1 cellular context compared by ENCODE assay signal in genomic region chr6:83192871-83193746, GRCh38.
TF ChIP-seq lines count a peak whose summit lies in the region.

Gene PGM3 (minus strand): TSS chr6:83193265. CDS start chr6:83191012, 2,253 bp downstream.
Gene RWDD2A (plus strand): TSS chr6:83193357. CDS start chr6:83194452, 1,095 bp downstream.

TF ChIP-seq in HEK293, 187 proteins besides CTCF, POLR2A, EP300 and RAD21 (continued from another document):
- TF ChIP-seq ZSCAN18 (tag by site-specific recombination; IDR thresholded peaks at IDR 0.05) (no peak), ZNF777 (tag by site-specific recombination; IDR thresholded peaks at IDR 0.05; ENCODE audit: borderline replicate concordance) (peak; percentile 88), ZBTB44 (tag by site-specific recombination; IDR thresholded peaks at IDR 0.05) (no peak), ZNF292 (tag by site-specific recombination; IDR thresholded peaks at IDR 0.05; ENCODE audit: borderline replicate concordance, low read depth) (no peak), ZNF670 (tag by site-specific recombination; IDR thresholded peaks at IDR 0.05; ENCODE audit: low read depth) (no peak), KLF16 (tag by site-specific recombination; IDR thresholded peaks at IDR 0.05) (peak; percentile 91), ZSCAN23 (tag by site-specific recombination; IDR thresholded peaks at IDR 0.05) (no peak), ZNF548 (tag by site-specific recombination; IDR thresholded peaks at IDR 0.05) (no peak), BCL11B (tag by site-specific recombination; IDR thresholded peaks at IDR 0.05; ENCODE audit: low read depth) (no peak; the same call in 1 of the 2 replicates), KLF7 (tag by site-specific recombination; IDR thresholded peaks at IDR 0.05; ENCODE audit: borderline replicate concordance) (no peak), ZNF555 (tag by site-specific recombination; conservative IDR thresholded peaks at IDR 0.05) (no peak), ZNF114 (tag by site-specific recombination; IDR thresholded peaks at IDR 0.05) (no peak), IKZF3 (tag by site-specific recombination; IDR thresholded peaks at IDR 0.05) (no peak), ZNF26 (tag by site-specific recombination; IDR thresholded peaks at IDR 0.05) (no peak), ZNF510 (tag by site-specific recombination; IDR thresholded peaks at IDR 0.05; ENCODE audit: insufficient replicate concordance) (no peak), HOXC10 (CRISPR knock-in tag; IDR thresholded peaks at IDR 0.05) (no peak; the same call in 1 of the 2 replicates), KLF17 (tag by site-specific recombination; IDR thresholded peaks at IDR 0.05) (peak; percentile 84), ZNF148 (tag by site-specific recombination; IDR thresholded peaks at IDR 0.05; ENCODE audit: borderline replicate concordance) (no peak), ZNF747 (tag by site-specific recombination; IDR thresholded peaks at IDR 0.05) (no peak), ZNF140 (tag by site-specific recombination; IDR thresholded peaks at IDR 0.05) (no peak), ZIC2 (tag by site-specific recombination; IDR thresholded peaks at IDR 0.05) (peak; percentile 66; the same call in 1 of the 2 replicates), GLI2 (tag by site-specific recombination; IDR thresholded peaks at IDR 0.05; ENCODE audit: borderline replicate concordance, low read depth) (no peak), ZNF654 (tag by site-specific recombination; IDR thresholded peaks at IDR 0.05; ENCODE audit: low read depth) (no peak), ZNF10 (tag by site-specific recombination; IDR thresholded peaks at IDR 0.05) (peak; percentile 64; the same call in 1 of the 2 replicates), ZNF121 (tag by site-specific recombination; IDR thresholded peaks at IDR 0.05) (peak; percentile 74; the same call in 1 of the 2 replicates), ZNF792 (tag by site-specific recombination; IDR thresholded peaks at IDR 0.05) (0 out of 2 replicates have a peak, but pooled peaks have one; percentile 34), ZNF16 (tag by site-specific recombination; IDR thresholded peaks at IDR 0.05; ENCODE audit: low read depth) (no peak), KLF9 (tag by site-specific recombination; IDR thresholded peaks at IDR 0.05; ENCODE audit: low read depth) (peak; percentile 92), ZFP69B (tag by site-specific recombination; IDR thresholded peaks at IDR 0.05) (peak; percentile 40; the same call in 1 of the 2 replicates), ZNF488 (tag by site-specific recombination; IDR thresholded peaks at IDR 0.05) (no peak), ZNF274 (IDR thresholded peaks at IDR 0.05; ENCODE audit: low read length) (no peak), ZNF274 (tag by site-specific recombination; IDR thresholded peaks at IDR 0.05; ENCODE audit: borderline replicate concordance) (no peak), HOXD13 (CRISPR knock-in tag; IDR thresholded peaks at IDR 0.05; ENCODE audit: borderline replicate concordance) (no peak), ZNF211 (tag by site-specific recombination; IDR thresholded peaks at IDR 0.05; ENCODE audit: low read depth) (no peak), ZBTB1 (tag by site-specific recombination; IDR thresholded peaks at IDR 0.05) (peak; percentile 96), ZNF843 (tag by site-specific recombination; IDR thresholded peaks at IDR 0.05) (peak; percentile 60; the same call in 1 of the 2 replicates), TCF7L2 (IDR thresholded peaks at IDR 0.05; ENCODE audit: borderline replicate concordance, low read depth, low read length) (no peak), BCL6B (tag by site-specific recombination; IDR thresholded peaks at IDR 0.05) (no peak), OVOL3 (tag by site-specific recombination; IDR thresholded peaks at IDR 0.05) (no peak), ZNF776 (tag by site-specific recombination; IDR thresholded peaks at IDR 0.05; ENCODE audit: borderline replicate concordance) (no peak), ZNF529 (tag by site-specific recombination; IDR thresholded peaks at IDR 0.05; ENCODE audit: insufficient replicate concordance) (no peak), ZNF433 (tag by site-specific recombination; IDR thresholded peaks at IDR 0.05; ENCODE audit: low read depth) (no peak), GLIS2 (tag by site-specific recombination; IDR thresholded peaks at IDR 0.05) (no peak)
- TF ChIP-seq, protein P1, sequence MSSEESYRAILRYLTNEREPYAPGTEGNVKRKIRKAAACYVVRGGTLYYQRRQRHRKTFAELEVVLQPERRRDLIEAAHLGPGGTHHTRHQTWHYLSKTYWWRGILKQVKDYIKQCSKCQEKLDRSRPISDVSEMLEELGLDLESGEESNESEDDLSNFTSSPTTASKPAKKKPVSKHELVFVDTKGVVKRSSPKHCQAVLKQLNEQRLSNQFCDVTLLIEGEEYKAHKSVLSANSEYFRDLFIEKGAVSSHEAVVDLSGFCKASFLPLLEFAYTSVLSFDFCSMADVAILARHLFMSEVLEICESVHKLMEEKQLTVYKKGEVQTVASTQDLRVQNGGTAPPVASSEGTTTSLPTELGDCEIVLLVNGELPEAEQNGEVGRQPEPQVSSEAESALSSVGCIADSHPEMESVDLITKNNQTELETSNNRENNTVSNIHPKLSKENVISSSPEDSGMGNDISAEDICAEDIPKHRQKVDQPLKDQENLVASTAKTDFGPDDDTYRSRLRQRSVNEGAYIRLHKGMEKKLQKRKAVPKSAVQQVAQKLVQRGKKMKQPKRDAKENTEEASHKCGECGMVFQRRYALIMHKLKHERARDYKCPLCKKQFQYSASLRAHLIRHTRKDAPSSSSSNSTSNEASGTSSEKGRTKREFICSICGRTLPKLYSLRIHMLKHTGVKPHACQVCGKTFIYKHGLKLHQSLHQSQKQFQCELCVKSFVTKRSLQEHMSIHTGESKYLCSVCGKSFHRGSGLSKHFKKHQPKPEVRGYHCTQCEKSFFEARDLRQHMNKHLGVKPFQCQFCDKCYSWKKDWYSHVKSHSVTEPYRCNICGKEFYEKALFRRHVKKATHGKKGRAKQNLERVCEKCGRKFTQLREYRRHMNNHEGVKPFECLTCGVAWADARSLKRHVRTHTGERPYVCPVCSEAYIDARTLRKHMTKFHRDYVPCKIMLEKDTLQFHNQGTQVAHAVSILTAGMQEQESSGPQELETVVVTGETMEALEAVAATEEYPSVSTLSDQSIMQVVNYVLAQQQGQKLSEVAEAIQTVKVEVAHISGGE (tag by site-specific recombination; conservative IDR thresholded peaks at IDR 0.05; ENCODE audit: low read depth), result peak; percentile 70
- TF ChIP-seq, protein P2, sequence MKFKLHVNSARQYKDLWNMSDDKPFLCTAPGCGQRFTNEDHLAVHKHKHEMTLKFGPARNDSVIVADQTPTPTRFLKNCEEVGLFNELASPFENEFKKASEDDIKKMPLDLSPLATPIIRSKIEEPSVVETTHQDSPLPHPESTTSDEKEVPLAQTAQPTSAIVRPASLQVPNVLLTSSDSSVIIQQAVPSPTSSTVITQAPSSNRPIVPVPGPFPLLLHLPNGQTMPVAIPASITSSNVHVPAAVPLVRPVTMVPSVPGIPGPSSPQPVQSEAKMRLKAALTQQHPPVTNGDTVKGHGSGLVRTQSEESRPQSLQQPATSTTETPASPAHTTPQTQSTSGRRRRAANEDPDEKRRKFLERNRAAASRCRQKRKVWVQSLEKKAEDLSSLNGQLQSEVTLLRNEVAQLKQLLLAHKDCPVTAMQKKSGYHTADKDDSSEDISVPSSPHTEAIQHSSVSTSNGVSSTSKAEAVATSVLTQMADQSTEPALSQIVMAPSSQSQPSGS (tag by site-specific recombination; IDR thresholded peaks at IDR 0.05; ENCODE audit: low read depth), result no peak
